In genomic region chr18:36298113-36298701, GRCh38 we compare ENCODE assay signal across 9 cellular contexts. TPM values are rescaled to one million over a fixed set of nuclear protein-coding genes. Genes with fewer than 3 reads are reported as not detected.
DNase-seq lines count a peak whose midpoint lies in the region; ATAC-seq, FAIRE-seq and TF ChIP-seq lines count a peak whose summit lies in the region.
"Had no signal": no experiment of that assay in that cellular context is flagged by ENCODE, and none has a peak within 500 bp of the region (broad histone marks: within the 10 kb centered on the region; RNA-seq: fewer than 3 reads in every experiment).

No MANE protein-coding gene starts in this region.

- H3K4me3 ChIP-seq in K562, result peak overlapping the region; percentile 26; the same call in 1 of the 2 replicates
- H3K4me3 ChIP-seq in left lung, result peak overlapping the region; percentile 34 to 45
- peak overlapping the region; percentile 54 for H3K4me3 ChIP-seq in upper lobe of right lung

- intact Hi-C loops in K562 (cut with micrococcal nuclease), result loop anchor here (5.0 kb wide), 1 partner anchor 274 kb away; no protein-coding TSS in a partner anchor
- intact Hi-C loops in left lung (cut with DNase I), result loop anchor here in 1 of 2 donors (10.0 kb wide), 1 partner anchor 277 kb away; no protein-coding TSS in a partner anchor
- intact Hi-C loops in upper lobe of right lung (cut with DNase I), result loop anchor here (10.0 kb wide), 1 partner anchor 267 kb away; no protein-coding TSS in a partner anchor

- no peak for TF ChIP-seq RAD21 in K562 (CRISPR knock-in tag; conservative IDR thresholded peaks at IDR 0.05 in 1 of 2, IDR thresholded peaks at IDR 0.05 in 1 of 2)

- H3K9me1 ChIP-seq in K562 (ENCODE audit: control insufficient read depth, insufficient read depth, low read length), result no peaks in the 10 kb centered on the region

- BruUV-seq in K562 (replicated peaks; lab: Mats Ljungman, UMichigan), result no TSS peak

- peak; percentile 36 for ATAC-seq in HG03354 (IDR thresholded peaks at IDR 0.05; ENCODE audit: poor library complexity, severe bottlenecking, unreplicated experiment)
- no peak for ATAC-seq in K562
- ATAC-seq in left lung, result peak; percentile 7
- peak; percentile 14 for ATAC-seq in upper lobe of right lung
- ATAC-seq in HG02981 (IDR thresholded peaks at IDR 0.05; ENCODE audit: unreplicated experiment), result no peak

- H3K4me2 ChIP-seq in K562 (ENCODE audit: insufficient read depth, low read length), result no peak overlapping the region

- H2AFZ ChIP-seq in K562 (ENCODE audit: low read depth, low read length), result no peak overlapping the region

- no peaks in the 10 kb centered on the region for H3K36me3 ChIP-seq in K562 (ENCODE audit: control insufficient read depth, insufficient read depth, low read length)
- H3K36me3 ChIP-seq in left lung, result no peaks in the 10 kb centered on the region
- H3K36me3 ChIP-seq in upper lobe of right lung, result no peaks in the 10 kb centered on the region

- DNase-seq in DMS 273 (lab: John Stamatoyannopoulos, UW; ENCODE audit: unreplicated experiment), result peak; percentile 79
- no peak for DNase-seq in DMS 273 treated with DMSO at 0.1 percent for 48 hours (lab: John Stamatoyannopoulos, UW)
- DNase-seq in K562 (ENCODE audit: extremely low read depth in 1 of 4, low spot score in 3 of 4), result peak in 2 of 4 experiments; percentile 15 to 22
- DNase-seq in left lung, result peak in 1 of 2 donors; percentile 75
- no peak for DNase-seq in upper lobe of right lung
- DNase-seq in HK-2 (ENCODE audit: unreplicated experiment), result no peak

- peaks cover 6% of the 10 kb centered on the region; the same call in 1 of the 2 replicates for H4K20me1 ChIP-seq in K562 (replicated peaks; ENCODE audit: control insufficient read depth, insufficient read depth, low read length)

- no peaks in the 10 kb centered on the region for H3K9me3 ChIP-seq in K562 (replicated peaks; ENCODE audit: control insufficient read depth, insufficient read depth, low read depth, low read length)
- no peaks in the 10 kb centered on the region for H3K9me3 ChIP-seq in left lung
- H3K9me3 ChIP-seq in upper lobe of right lung, result no peaks in the 10 kb centered on the region

- H3K79me2 ChIP-seq in K562 (ENCODE audit: control insufficient read depth, insufficient read depth, low read length), result no peaks in the 10 kb centered on the region

- WGBS in K562 (ENCODE audit: insufficient coverage, low coverage, missing lambda C conversion rate), result 9% methylated on average over 33 of the region's 67 CpGs

- in situ Hi-C loops in K562 (cut with MboI), result no loop called here

- CTCF ChIA-PET in K562 (lab: Yijun Ruan, JAX; ENCODE audit: low intra/inter-chr PET ratio), result no interaction called here

- TF ChIP-seq EP300 in K562 (IDR thresholded peaks at IDR 0.05; ENCODE audit: low read length), result no peak

- POLR2A ChIA-PET in K562 (lab: Yijun Ruan, JAX), result interaction anchor here (0.6 to 1.2 kb wide), 2 partner anchors 113 to 1469 kb away, joined by 3 to 4 read pairs; no protein-coding TSS in a partner anchor

- H3K9ac ChIP-seq in K562 (ENCODE audit: insufficient read depth in 1 of 2, low read depth in 2 of 2, low read length in 2 of 2), result no peak overlapping the region

- H3K27me3 ChIP-seq in K562 (ENCODE audit: control insufficient read depth in 2 of 2, insufficient read depth in 2 of 2, low read length in 2 of 2) (peaks cover 31 to 39% of the 10 kb centered on the region in 2 experiments), left lung (peaks cover 28 to 95% of the 10 kb centered on the region in 2 donors), upper lobe of right lung (peaks cover 52% of the 10 kb centered on the region)

- H3K27ac ChIP-seq in K562 (ENCODE audit: extremely low read depth, low read depth, low read length), result no peak overlapping the region
- no peak overlapping the region for H3K27ac ChIP-seq in left lung
- H3K27ac ChIP-seq in upper lobe of right lung, result no peak overlapping the region

- FAIRE-seq in K562 (lab: Jason Lieb, UNC), result no peak

- peaks cover 0 to 20% of the 10 kb centered on the region in 2 experiments; a peak in 4 of 5 replicates for H3K4me1 ChIP-seq in K562 (replicated peaks in 1 of 2; ENCODE audit: control insufficient read depth in 2 of 2, insufficient read depth in 2 of 2, low read length in 2 of 2)
- H3K4me1 ChIP-seq in left lung, result peaks cover 11 to 23% of the 10 kb centered on the region in 2 donors
- H3K4me1 ChIP-seq in upper lobe of right lung, result peaks cover 17% of the 10 kb centered on the region

- TF ChIP-seq CTCF in K562 (IDR thresholded peaks at IDR 0.05 in 2 of 3, conservative IDR thresholded peaks at IDR 0.05 in 1 of 3; ENCODE audit: insufficient read depth in 2 of 3, low read depth in 1 of 3, low read length in 3 of 3), result no peak
- no peak for TF ChIP-seq CTCF in left lung (IDR thresholded peaks at IDR 0.05)
- TF ChIP-seq CTCF in upper lobe of right lung (IDR thresholded peaks at IDR 0.05), result no peak

- no peak for TF ChIP-seq POLR2A in K562 (conservative IDR thresholded peaks at IDR 0.05)

TF ChIP-seq in K562, 482 proteins besides CTCF, POLR2A, EP300 and RAD21:
- TF ChIP-seq COPS2 (conservative IDR thresholded peaks at IDR 0.05) (no peak), TEAD2 (tag; IDR thresholded peaks at IDR 0.05) (no peak), XRCC5 (IDR thresholded peaks at IDR 0.05; ENCODE audit: low read depth, low read length) (no peak), PHF20 (IDR thresholded peaks at IDR 0.05; ENCODE audit: partially characterized antibody) (no peak), PCBP1 (IDR thresholded peaks at IDR 0.05; ENCODE audit: low read depth, low read length, poor library complexity, severe bottlenecking) (peak; percentile 28), SNRNP70 (optimal IDR thresholded peaks at IDR 0.05; ENCODE audit: low read depth, low read length) (no peak)
- TF ChIP-seq, protein P1, sequence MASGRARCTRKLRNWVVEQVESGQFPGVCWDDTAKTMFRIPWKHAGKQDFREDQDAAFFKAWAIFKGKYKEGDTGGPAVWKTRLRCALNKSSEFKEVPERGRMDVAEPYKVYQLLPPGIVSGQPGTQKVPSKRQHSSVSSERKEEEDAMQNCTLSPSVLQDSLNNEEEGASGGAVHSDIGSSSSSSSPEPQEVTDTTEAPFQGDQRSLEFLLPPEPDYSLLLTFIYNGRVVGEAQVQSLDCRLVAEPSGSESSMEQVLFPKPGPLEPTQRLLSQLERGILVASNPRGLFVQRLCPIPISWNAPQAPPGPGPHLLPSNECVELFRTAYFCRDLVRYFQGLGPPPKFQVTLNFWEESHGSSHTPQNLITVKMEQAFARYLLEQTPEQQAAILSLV (tag; IDR thresholded peaks at IDR 0.05), result no peak
- TF ChIP-seq, protein P2, sequence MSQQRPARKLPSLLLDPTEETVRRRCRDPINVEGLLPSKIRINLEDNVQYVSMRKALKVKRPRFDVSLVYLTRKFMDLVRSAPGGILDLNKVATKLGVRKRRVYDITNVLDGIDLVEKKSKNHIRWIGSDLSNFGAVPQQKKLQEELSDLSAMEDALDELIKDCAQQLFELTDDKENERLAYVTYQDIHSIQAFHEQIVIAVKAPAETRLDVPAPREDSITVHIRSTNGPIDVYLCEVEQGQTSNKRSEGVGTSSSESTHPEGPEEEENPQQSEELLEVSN (IDR thresholded peaks at IDR 0.05; ENCODE audit: borderline replicate concordance in 1 of 2, extremely low read depth in 1 of 2, insufficient read depth in 1 of 2, insufficient read length in 1 of 2, low read depth in 1 of 2, low read length in 1 of 2, poor library complexity in 1 of 2, severe bottlenecking in 1 of 2), result peak in 1 of 2 experiments; percentile 21

RNA-seq across cellular contexts. Expression of gene FHOD3, which starts 0.7 kb away (rescaled TPM):
- not detected in 2 replicates for total RNA-seq in K562 (2011; cell fraction: chromatin; rRNA removed; ENCODE audit: low replicate concordance)
- total RNA-seq in K562 (2011; cell fraction: nucleolus; rRNA removed), result not detected in 2 replicates
- total RNA-seq in K562 (2011; cell fraction: nucleoplasm; rRNA removed), result not detected in 2 replicates
- not detected in 2 replicates for total RNA-seq in K562 (2014; rRNA removed)
- total RNA-seq in K562 (2014; rRNA removed; fragmentation: Illumina TruSeq; extraction: Trizol), result not detected in 2 replicates
- not detected in 2 replicates for total RNA-seq in K562 (2015; rRNA removed; fragmentation: Illumina TruSeq; extraction: Trizol)
- total RNA-seq in K562 (2021), result 0.11 TPM in 1 of 2 replicates, not detected in the other
- not detected in 2 replicates for polyA plus RNA-seq in K562 (2011; rRNA removed)
- polyA plus RNA-seq in K562 (2011; cell fraction: cytosol; rRNA removed), result not detected in 2 replicates
- not detected in 2 replicates for polyA plus RNA-seq in K562 (2011; cell fraction: nucleus; rRNA removed)
- polyA plus RNA-seq in K562 (2012), result 0.08 TPM in 1 of 2 replicates, not detected in the other
- polyA plus RNA-seq in K562 (2014; fragmentation: Illumina TruSeq; extraction: Trizol), result not detected in 2 replicates
- not detected for polyA plus RNA-seq in K562 (2014; fragmentation: Nextera tagmentation; extraction: Ambion mirVana)
- not detected in 2 replicates for polyA plus RNA-seq in K562 (2014; rRNA removed)
- not detected in 2 replicates for polyA minus RNA-seq in K562 (2011; rRNA and poly(A)+ RNA removed)
- not detected in 2 replicates for polyA minus RNA-seq in K562 (2011; cell fraction: cytosol; rRNA and poly(A)+ RNA removed)
- not detected in 2 replicates for polyA minus RNA-seq in K562 (2011; cell fraction: nucleus; rRNA and poly(A)+ RNA removed)
- 1 to 10 TPM in 1 of 2 donors, under 1 TPM in 1; 0.55 to 1.0 TPM for total RNA-seq in left lung
- 1.9 TPM for total RNA-seq in upper lobe of right lung
- total RNA-seq: T-helper 2 cell treated with Interferon-gamma antibody and Interleukin-4, amounts not matched to agents 100 ng/mL and 5 ng/mL, for 36 hours had no signal

Comparison
In these comparisons a context has a peak if more than half of its experiments do, and no peak if none do; other contexts are left out.
1. ATAC-seq: peak in HG03354 (single experiment), left lung (single experiment) and upper lobe of right lung (single experiment); none in K562 (single experiment) and HG02981 (single experiment).
2. Peak in every context shown above with its lines, with median percentiles within 50 percentile points of each other: H3K4me3 ChIP-seq.